Comparison of ENCODE assay signal across 16 cellular contexts in the genomic region with DNA sequence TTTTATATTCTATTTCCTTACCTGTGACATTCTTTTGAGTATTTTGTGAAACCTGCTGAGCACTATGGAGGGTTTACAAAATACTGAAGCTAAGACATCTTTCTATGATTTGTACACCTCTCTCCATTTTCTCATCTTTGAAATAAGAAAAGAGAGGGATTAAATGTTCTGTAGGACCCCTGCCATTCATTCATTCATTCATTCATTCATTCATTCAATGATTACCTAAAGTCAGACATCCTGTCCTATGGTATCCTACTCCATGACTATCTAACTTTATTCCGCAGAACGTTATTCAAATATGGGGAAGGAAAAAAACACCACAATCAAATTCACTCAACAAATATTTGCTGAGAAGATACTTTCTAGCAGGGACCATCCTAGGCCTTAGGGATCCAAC.
"Had no signal": no experiment of that assay in that cellular context is flagged by ENCODE, and none has a peak within 500 bp of the region (broad histone marks: within the 10 kb centered on the region; RNA-seq: fewer than 3 reads in every experiment).

No MANE protein-coding gene starts in this region.

- H3K4me3 ChIP-seq: colonic mucosa, heart right ventricle, psoas muscle, thoracic aorta, transverse colon had no signal

- H3K4me1 Mint-ChIP-seq: nephron; stimulated activated naive CD8-positive, alpha-beta T cell treated with anti-CD3 and anti-CD28 coated beads, Interleukin-15, amount 100 ng/mL, for 72 hours had no signal

- DNase-seq: colonic mucosa; endodermal cell; heart right ventricle; hypothalamus; naive B cell; psoas muscle; retina; stimulated activated CD4-positive, alpha-beta T cell treated with anti-CD3 and anti-CD28 coated beads, Interleukin-2, amount 100 ng/mL, for 24 hours; stimulated activated CD4-positive, alpha-beta T cell treated with anti-CD3 and anti-CD28 coated beads, Interleukin-4, amount 100 ng/mL, for 4 hours; stimulated activated naive B cell treated with anti-CD40 and anti-IgM and Interleukin-4, amounts not matched to agents 10 μg/mL and 1 μg/mL and 100 μg/mL, for 72 hours; stimulated activated naive CD8-positive, alpha-beta T cell treated with anti-CD3 and anti-CD28 coated beads, Interleukin-15, amount 100 ng/mL, for 72 hours; transverse colon had no signal

- H3K9me3 Mint-ChIP-seq: naive B cell; stimulated activated naive B cell treated with anti-CD40 and anti-IgM and Interleukin-4, amounts not matched to agents 10 μg/mL and 1 μg/mL and 100 μg/mL, for 72 hours; stimulated activated naive CD8-positive, alpha-beta T cell treated with anti-CD3 and anti-CD28 coated beads, Interleukin-15, amount 100 ng/mL, for 72 hours had no signal

- H3K27me3 Mint-ChIP-seq: naive B cell; stimulated activated naive B cell treated with anti-CD40 and anti-IgM and Interleukin-4, amounts not matched to agents 10 μg/mL and 1 μg/mL and 100 μg/mL, for 72 hours; stimulated activated naive CD8-positive, alpha-beta T cell treated with anti-CD3 and anti-CD28 coated beads, Interleukin-15, amount 100 ng/mL, for 72 hours had no signal

- H3K4me3 Mint-ChIP-seq: endodermal cell; naive B cell; nephron; stimulated activated naive B cell treated with anti-CD40 and anti-IgM and Interleukin-4, amounts not matched to agents 10 μg/mL and 1 μg/mL and 100 μg/mL, for 72 hours; stimulated activated naive CD8-positive, alpha-beta T cell treated with anti-CD3 and anti-CD28 coated beads, Interleukin-15, amount 100 ng/mL, for 72 hours had no signal

- H3K9me3 ChIP-seq: colonic mucosa, heart right ventricle, psoas muscle, thoracic aorta, transverse colon had no signal

- H3K27me3 ChIP-seq: colonic mucosa, heart right ventricle, transverse colon had no signal

- FAIRE-seq: frontal cortex had no signal

- H3K27ac Mint-ChIP-seq: endodermal cell; nephron; stimulated activated naive B cell treated with anti-CD40 and anti-IgM and Interleukin-4, amounts not matched to agents 10 μg/mL and 1 μg/mL and 100 μg/mL, for 72 hours; stimulated activated naive CD8-positive, alpha-beta T cell treated with anti-CD3 and anti-CD28 coated beads, Interleukin-15, amount 100 ng/mL, for 72 hours had no signal

- H3K27ac ChIP-seq: colonic mucosa, heart right ventricle, psoas muscle, thoracic aorta, transverse colon had no signal

- H3K36me3 ChIP-seq: colonic mucosa, thoracic aorta had no signal

- H3K4me1 ChIP-seq: colonic mucosa, psoas muscle, transverse colon had no signal

- ATAC-seq: psoas muscle; sciatic nerve; stimulated activated naive B cell treated with anti-CD40 and anti-IgM and Interleukin-4, amounts not matched to agents 10 μg/mL and 1 μg/mL and 100 μg/mL, for 72 hours; stimulated activated naive CD8-positive, alpha-beta T cell treated with anti-CD3 and anti-CD28 coated beads, Interleukin-15, amount 100 ng/mL, for 72 hours had no signal
